15 cellular contexts compared by ENCODE assay signal in genomic region chr4:17624821-17625220, GRCh38. TPM values are rescaled to one million over a fixed set of nuclear protein-coding genes. Genes with fewer than 3 reads are reported as not detected.
DNase-seq lines count a peak whose midpoint lies in the region; ATAC-seq and TF ChIP-seq lines count a peak whose summit lies in the region.
"Had no signal": no experiment of that assay in that cellular context is flagged by ENCODE, and none has a peak within 500 bp of the region (broad histone marks: within the 10 kb centered on the region; RNA-seq: fewer than 3 reads in every experiment).

No MANE protein-coding gene starts in this region.

- H2AK5ac ChIP-seq in IMR-90 (ENCODE audit: low read depth, low read length), result no peak overlapping the region

- no peak overlapping the region for H2BK120ac ChIP-seq in IMR-90 (ENCODE audit: low read depth, low read length)

- H3K18ac ChIP-seq in IMR-90 (ENCODE audit: low read depth, low read length), result no peak overlapping the region

- dilution Hi-C loops in IMR-90 (cut with HindIII; ENCODE audit: low sequenced_read_pairs, unreplicated experiment), result no loop called here

- no peak overlapping the region for H4K5ac ChIP-seq in IMR-90 (ENCODE audit: low read depth, low read length)

- no peak overlapping the region for H3K23ac ChIP-seq in IMR-90 (ENCODE audit: low read depth, low read length)

- H3K4ac ChIP-seq in IMR-90 (ENCODE audit: low read depth, low read length), result no peak overlapping the region

- TF ChIP-seq RAD21 in IMR-90 (IDR thresholded peaks at IDR 0.05; ENCODE audit: low read length), result no peak

- no peak overlapping the region for H3K56ac ChIP-seq in IMR-90 (ENCODE audit: extremely low read depth, insufficient read depth, low read length)

- H3K36me3 ChIP-seq in IMR-90 (ENCODE audit: control insufficient read depth, insufficient read depth, low read length), result peaks cover 64% of the 10 kb centered on the region

- ATAC-seq in IMR-90 (ENCODE audit: low read depth), result no peak
- no peak for ATAC-seq in activated T-helper 17 cell treated with anti-CD3 and anti-CD28 coated beads, Interleukin-2, amount 50 U/mL, for 72 hours (replicated peaks)
- ATAC-seq in stimulated activated naive B cell treated with anti-CD40 and anti-IgM and Interleukin-4, amounts not matched to agents 10 μg/mL and 1 μg/mL and 100 μg/mL, for 72 hours (replicated peaks), result no peak

- intact Hi-C loops in IMR-90 (cut with micrococcal nuclease), result no loop called here

- H3K9ac ChIP-seq in IMR-90 (ENCODE audit: low read depth, low read length), result no peak overlapping the region

- no peak overlapping the region for H3K27ac ChIP-seq in IMR-90 (ENCODE audit: insufficient read depth, low read length)
- H3K27ac ChIP-seq: PC-9 had no signal

- DNase-seq in IMR-90 (no peak), medulla oblongata (ENCODE audit: extremely low spot score) (peak; percentile 45)
- DNase-seq in stimulated activated CD8-positive, alpha-beta memory T cell treated with anti-CD3 and anti-CD28 coated beads, Interleukin-4, amount 100 ng/mL, for 48 hours, result peak; percentile 1
- DNase-seq in stimulated activated CD4-positive, alpha-beta T cell treated with anti-CD3 and anti-CD28 coated beads, Interleukin-1b, Interleukin-23, amount 100 ng/mL, for 48 hours, result no peak
- DNase-seq in activated CD4-positive, alpha-beta memory T cell treated with anti-CD3 and anti-CD28 coated beads, Interleukin-2, amount 10 ng/mL, durations not matched to agents 7 days and 5 days, result no peak
- no peak for DNase-seq in stimulated activated naive B cell treated with anti-CD40 and anti-IgM and Interleukin-4, amounts not matched to agents 10 μg/mL and 1 μg/mL and 100 μg/mL, for 72 hours
- DNase-seq: H7, Karpas-422, MG63, NCI-H1092, NCI-H146, NCI-H2081, NCI-H510A, PC-9 had no signal

- no peak overlapping the region for H2BK20ac ChIP-seq in IMR-90 (ENCODE audit: low read depth, low read length)

- no peak overlapping the region for H3K14ac ChIP-seq in IMR-90 (replicated peaks; ENCODE audit: low read depth, low read length)

- no peak overlapping the region for H2AFZ ChIP-seq in IMR-90 (replicated peaks; ENCODE audit: low read length, poor library complexity)
- H2AFZ ChIP-seq: PC-9 had no signal

- H3K27me3 Mint-ChIP-seq in activated T-helper 17 cell treated with anti-CD3 and anti-CD28 coated beads, Interleukin-2, amount 50 U/mL, for 72 hours, result no peaks in the 10 kb centered on the region
- H3K27me3 Mint-ChIP-seq in activated CD4-positive, alpha-beta memory T cell treated with anti-CD3 and anti-CD28 coated beads, Interleukin-2, amount 10 ng/mL, durations not matched to agents 7 days and 5 days, result no peaks in the 10 kb centered on the region
- no peaks in the 10 kb centered on the region for H3K27me3 Mint-ChIP-seq in stimulated activated naive B cell treated with anti-CD40 and anti-IgM and Interleukin-4, amounts not matched to agents 10 μg/mL and 1 μg/mL and 100 μg/mL, for 72 hours

- BruUV-seq in IMR-90 (replicated peaks; lab: Mats Ljungman, UMichigan), result TSS peak; percentile 9

- no peak overlapping the region for H3K4me3 Mint-ChIP-seq in activated T-helper 17 cell treated with anti-CD3 and anti-CD28 coated beads, Interleukin-2, amount 50 U/mL, for 72 hours
- no peak overlapping the region for H3K4me3 Mint-ChIP-seq in activated CD4-positive, alpha-beta memory T cell treated with anti-CD3 and anti-CD28 coated beads, Interleukin-2, amount 10 ng/mL, durations not matched to agents 7 days and 5 days
- H3K4me3 Mint-ChIP-seq in stimulated activated naive B cell treated with anti-CD40 and anti-IgM and Interleukin-4, amounts not matched to agents 10 μg/mL and 1 μg/mL and 100 μg/mL, for 72 hours, result no peak overlapping the region

- POLR2A ChIA-PET in IMR-90 (lab: Charles Lee; ENCODE audit: unreplicated experiment), result no interaction called here
- POLR2A ChIA-PET in activated CD4-positive, alpha-beta memory T cell treated with anti-CD3 and anti-CD28 coated beads, Interleukin-2, amount 10 ng/mL, durations not matched to agents 7 days and 5 days (lab: Charles Lee), result no interaction called here

- no peak for TF ChIP-seq CTCF in IMR-90 (conservative IDR thresholded peaks at IDR 0.05; ENCODE audit: low read depth, low read length)

- no peaks in the 10 kb centered on the region for H3K9me3 ChIP-seq in IMR-90 (ENCODE audit: control insufficient read depth, insufficient read depth, low read length)
- H3K9me3 ChIP-seq: MG63 had no signal

- H3K27ac Mint-ChIP-seq in activated T-helper 17 cell treated with anti-CD3 and anti-CD28 coated beads, Interleukin-2, amount 50 U/mL, for 72 hours, result peak overlapping the region; percentile 67
- no peak overlapping the region for H3K27ac Mint-ChIP-seq in activated CD4-positive, alpha-beta memory T cell treated with anti-CD3 and anti-CD28 coated beads, Interleukin-2, amount 10 ng/mL, durations not matched to agents 7 days and 5 days
- no peak overlapping the region for H3K27ac Mint-ChIP-seq in stimulated activated naive B cell treated with anti-CD40 and anti-IgM and Interleukin-4, amounts not matched to agents 10 μg/mL and 1 μg/mL and 100 μg/mL, for 72 hours

- peaks cover 20% of the 10 kb centered on the region; the same call in 1 of the 2 replicates for H4K20me1 ChIP-seq in IMR-90 (ENCODE audit: insufficient read depth, low read length)

- H3K27me3 ChIP-seq in IMR-90 (ENCODE audit: control insufficient read depth, insufficient read depth, low read length), result no peaks in the 10 kb centered on the region
- H3K27me3 ChIP-seq: MG63 had no signal

- whole genome bisulfite sequencing in IMR-90 (ENCODE audit: extremely low coverage in 2 of 2, insufficient read length in 1 of 2), 2 experiments, result no CpG with 5 or more reads among the region's 2 CpGs

- in situ Hi-C loops in IMR-90 (cut with MboI; ENCODE audit: low sequenced_read_pairs), result loop anchor here (25.0 kb wide), 1 partner anchor 962 kb away; no protein-coding TSS in a partner anchor

- no peak overlapping the region for H4K91ac ChIP-seq in IMR-90 (ENCODE audit: insufficient read depth, low read depth, low read length)

- peaks cover 36 to 53% of the 10 kb centered on the region in 2 experiments for H3K79me1 ChIP-seq in IMR-90 (ENCODE audit: low read depth in 1 of 2, low read length in 2 of 2)

- peaks cover 100% of the 10 kb centered on the region for H3K36me3 Mint-ChIP-seq in activated T-helper 17 cell treated with anti-CD3 and anti-CD28 coated beads, Interleukin-2, amount 50 U/mL, for 72 hours (ENCODE audit: low read depth)
- peaks cover 76% of the 10 kb centered on the region for H3K36me3 Mint-ChIP-seq in activated CD4-positive, alpha-beta memory T cell treated with anti-CD3 and anti-CD28 coated beads, Interleukin-2, amount 10 ng/mL, durations not matched to agents 7 days and 5 days (ENCODE audit: low read depth)
- peaks cover 32 to 61% of the 10 kb centered on the region in 2 donors for H3K36me3 Mint-ChIP-seq in stimulated activated naive B cell treated with anti-CD40 and anti-IgM and Interleukin-4, amounts not matched to agents 10 μg/mL and 1 μg/mL and 100 μg/mL, for 72 hours

- H2BK15ac ChIP-seq in IMR-90 (ENCODE audit: low read depth, low read length), result no peak overlapping the region

- H3K4me2 ChIP-seq in IMR-90 (ENCODE audit: low read depth, low read length), result no peak overlapping the region
- H3K4me2 ChIP-seq: PC-9 had no signal

- no peak overlapping the region for H3K4me3 ChIP-seq in IMR-90 (ENCODE audit: insufficient read depth, low read depth, low read length)
- H3K4me3 ChIP-seq: MG63, PC-9 had no signal

- peaks cover 5% of the 10 kb centered on the region for H3K4me1 Mint-ChIP-seq in activated T-helper 17 cell treated with anti-CD3 and anti-CD28 coated beads, Interleukin-2, amount 50 U/mL, for 72 hours
- H3K4me1 Mint-ChIP-seq in activated CD4-positive, alpha-beta memory T cell treated with anti-CD3 and anti-CD28 coated beads, Interleukin-2, amount 10 ng/mL, durations not matched to agents 7 days and 5 days, result peaks cover 4% of the 10 kb centered on the region
- peaks cover 4 to 16% of the 10 kb centered on the region in 2 donors for H3K4me1 Mint-ChIP-seq in stimulated activated naive B cell treated with anti-CD40 and anti-IgM and Interleukin-4, amounts not matched to agents 10 μg/mL and 1 μg/mL and 100 μg/mL, for 72 hours

- no peak overlapping the region for H4K8ac ChIP-seq in IMR-90 (ENCODE audit: low read depth in 2 of 2, low read length in 2 of 2)

- no peak overlapping the region for H2BK5ac ChIP-seq in IMR-90 (ENCODE audit: low read depth, low read length, poor library complexity, severe bottlenecking)

- H3K4me1 ChIP-seq in IMR-90 (ENCODE audit: control insufficient read depth, insufficient read depth, low read length), result no peaks in the 10 kb centered on the region

- CTCF ChIA-PET in IMR-90 (lab: Yijun Ruan, JAX), result no interaction called here
- CTCF ChIA-PET in activated CD4-positive, alpha-beta memory T cell treated with anti-CD3 and anti-CD28 coated beads, Interleukin-2, amount 10 ng/mL, durations not matched to agents 7 days and 5 days (lab: Charles Lee), result no interaction called here

- no peaks in the 10 kb centered on the region for H3K9me3 Mint-ChIP-seq in activated T-helper 17 cell treated with anti-CD3 and anti-CD28 coated beads, Interleukin-2, amount 50 U/mL, for 72 hours
- no peaks in the 10 kb centered on the region for H3K9me3 Mint-ChIP-seq in activated CD4-positive, alpha-beta memory T cell treated with anti-CD3 and anti-CD28 coated beads, Interleukin-2, amount 10 ng/mL, durations not matched to agents 7 days and 5 days
- no peaks in the 10 kb centered on the region for H3K9me3 Mint-ChIP-seq in stimulated activated naive B cell treated with anti-CD40 and anti-IgM and Interleukin-4, amounts not matched to agents 10 μg/mL and 1 μg/mL and 100 μg/mL, for 72 hours

- H3K9me1 ChIP-seq in IMR-90 (ENCODE audit: insufficient read depth, low read length), result peaks cover 5% of the 10 kb centered on the region; the same call in 1 of the 2 replicates

- no peak overlapping the region for H2AK9ac ChIP-seq in IMR-90 (replicated peaks; ENCODE audit: low read depth, low read length, poor library complexity)

- no peak for TF ChIP-seq POLR2A in IMR-90 (IDR thresholded peaks at IDR 0.05; ENCODE audit: low read depth, low read length)

RNA-seq across cellular contexts. Expression of gene MED28, which starts 10.4 kb away (rescaled TPM):
- total RNA-seq in IMR-90 (2012; rRNA removed), result 7.2 and 9.3 TPM in 2 replicates
- 8.8 and 9.0 TPM in 2 replicates for polyA plus RNA-seq in IMR-90 (2012; rRNA removed)
- polyA plus RNA-seq in IMR-90 (2012; cell fraction: cytosol; rRNA removed), result 4.7 and 6.7 TPM in 2 replicates
- polyA plus RNA-seq in IMR-90 (2012; cell fraction: nucleus; rRNA removed; ENCODE audit: low replicate concordance), result 6.3 and 15.8 TPM in 2 replicates
- total RNA-seq in activated T-helper 17 cell treated with anti-CD3 and anti-CD28 coated beads, Interleukin-2, amount 50 U/mL, for 72 hours, result 10 to 100 TPM; 50.0 to 50.9 TPM
- total RNA-seq in activated CD4-positive, alpha-beta memory T cell treated with anti-CD3 and anti-CD28 coated beads, Interleukin-2, amount 10 ng/mL, durations not matched to agents 7 days and 5 days, result 10 to 100 TPM; 48.6 to 49.9 TPM

RNA-seq across cellular contexts. Expression of gene LAP3, which starts 47.8 kb away (rescaled TPM):
- total RNA-seq in IMR-90 (2012; rRNA removed), result 91.6 and 93.0 TPM in 2 replicates
- polyA plus RNA-seq in IMR-90 (2012; rRNA removed), result 52.7 and 57.9 TPM in 2 replicates
- 18.5 and 28.9 TPM in 2 replicates for polyA plus RNA-seq in IMR-90 (2012; cell fraction: cytosol; rRNA removed)
- 7.1 and 26.9 TPM in 2 replicates for polyA plus RNA-seq in IMR-90 (2012; cell fraction: nucleus; rRNA removed; ENCODE audit: low replicate concordance)
- 100 to 1,000 TPM in 1 of 2 donors, 10 to 100 TPM in 1; 58.8 to 109 TPM for total RNA-seq in activated T-helper 17 cell treated with anti-CD3 and anti-CD28 coated beads, Interleukin-2, amount 50 U/mL, for 72 hours
- 100 to 1,000 TPM; 180 to 182 TPM for total RNA-seq in activated CD4-positive, alpha-beta memory T cell treated with anti-CD3 and anti-CD28 coated beads, Interleukin-2, amount 10 ng/mL, durations not matched to agents 7 days and 5 days

Comparison
In these comparisons a context has a peak if more than half of its experiments do, and no peak if none do; other contexts are left out.
1. DNase-seq: peak in medulla oblongata (single experiment) and stimulated activated CD8-positive, alpha-beta memory T cell treated with anti-CD3 and anti-CD28 coated beads, Interleukin-4, amount 100 ng/mL, for 48 hours (single experiment); none in IMR-90 (single experiment), stimulated activated CD4-positive, alpha-beta T cell treated with anti-CD3 and anti-CD28 coated beads, Interleukin-1b, Interleukin-23, amount 100 ng/mL, for 48 hours (single experiment), activated CD4-positive, alpha-beta memory T cell treated with anti-CD3 and anti-CD28 coated beads, Interleukin-2, amount 10 ng/mL, durations not matched to agents 7 days and 5 days (single experiment) and stimulated activated naive B cell treated with anti-CD40 and anti-IgM and Interleukin-4, amounts not matched to agents 10 μg/mL and 1 μg/mL and 100 μg/mL, for 72 hours (single experiment).